Comparison of ENCODE assay signal across 28 cellular contexts in genomic region chr12:130683811-130684210, GRCh38. TPM values are rescaled to one million over a fixed set of nuclear protein-coding genes. Genes with fewer than 3 reads are reported as not detected.
"Had no signal": no experiment of that assay in that cellular context is flagged by ENCODE, and none has a peak within 500 bp of the region (broad histone marks: within the 10 kb centered on the region; RNA-seq: fewer than 3 reads in every experiment).

No MANE protein-coding gene starts in this region.

- H3K36me3 Mint-ChIP-seq: stimulated activated effector memory CD8-positive, alpha-beta T cell treated with anti-CD3 and anti-CD28 coated beads, Interleukin-12 subunit alpha, Interleukin-12 subunit beta, amount 100 ng/mL, for 72 hours; stimulated activated memory B cell treated with anti-CD40 and anti-IgM and Interleukin-4, amounts not matched to agents 10 μg/mL and 1 μg/mL and 100 μg/mL, for 72 hours; stimulated activated naive B cell treated with anti-CD40 and anti-IgM and Interleukin-4, amounts not matched to agents 10 μg/mL and 1 μg/mL and 100 μg/mL, for 72 hours; type B pancreatic cell had no signal

- H3K27me3 Mint-ChIP-seq: type B pancreatic cell had no signal

- H3K9me3 ChIP-seq: suprapubic skin, testis, thoracic aorta, thyroid gland, tibial artery, transverse colon, upper lobe of left lung, upper lobe of right lung, uterus, vagina had no signal

- H3K4me3 Mint-ChIP-seq: stimulated activated effector memory CD8-positive, alpha-beta T cell treated with anti-CD3 and anti-CD28 coated beads, Interleukin-12 subunit alpha, Interleukin-12 subunit beta, amount 100 ng/mL, for 72 hours; stimulated activated memory B cell treated with anti-CD40 and anti-IgM and Interleukin-4, amounts not matched to agents 10 μg/mL and 1 μg/mL and 100 μg/mL, for 72 hours; stimulated activated naive B cell treated with anti-CD40 and anti-IgM and Interleukin-4, amounts not matched to agents 10 μg/mL and 1 μg/mL and 100 μg/mL, for 72 hours; stimulated activated naive CD8-positive, alpha-beta T cell treated with anti-CD3 and anti-CD28 coated beads, Interleukin-15, amount 100 ng/mL, for 72 hours; stimulated activated naive CD8-positive, alpha-beta T cell treated with anti-CD3 and anti-CD28 coated beads, Interleukin-15, Interleukin-2, amounts not matched to agents 100 ng/mL and 50 ng/mL, for 24 hours; type B pancreatic cell had no signal

- H3K27ac ChIP-seq: stomach, suprapubic skin, testis, thoracic aorta, thyroid gland, tibial artery, tibial nerve, transverse colon, upper lobe of left lung, upper lobe of right lung, uterus, vagina had no signal

- H3K9me3 Mint-ChIP-seq: stimulated activated effector memory CD8-positive, alpha-beta T cell treated with anti-CD3 and anti-CD28 coated beads, Interleukin-12 subunit alpha, Interleukin-12 subunit beta, amount 100 ng/mL, for 72 hours; stimulated activated memory B cell treated with anti-CD40 and anti-IgM and Interleukin-4, amounts not matched to agents 10 μg/mL and 1 μg/mL and 100 μg/mL, for 72 hours; stimulated activated naive B cell treated with anti-CD40 and anti-IgM and Interleukin-4, amounts not matched to agents 10 μg/mL and 1 μg/mL and 100 μg/mL, for 72 hours; stimulated activated naive CD8-positive, alpha-beta T cell treated with anti-CD3 and anti-CD28 coated beads, Interleukin-15, amount 100 ng/mL, for 72 hours; stimulated activated naive CD8-positive, alpha-beta T cell treated with anti-CD3 and anti-CD28 coated beads, Interleukin-15, Interleukin-2, amounts not matched to agents 100 ng/mL and 50 ng/mL, for 24 hours; type B pancreatic cell had no signal

- H3K27me3 ChIP-seq: suprapubic skin, testis, thyroid gland, tibial nerve, upper lobe of left lung, uterus, vagina had no signal

- DNase-seq: stimulated activated CD4-positive, alpha-beta T cell treated with anti-CD3 and anti-CD28 coated beads, Interleukin-2, amount 100 ng/mL, for 48 hours; stimulated activated CD4-positive, alpha-beta T cell treated with anti-CD3 and anti-CD28 coated beads, Interleukin-4, amount 100 ng/mL, for 1 hour; stimulated activated CD4-positive, alpha-beta T cell treated with anti-CD3 and anti-CD28 coated beads, Interleukin-4, amount 100 ng/mL, for 24 hours; stimulated activated CD4-positive, alpha-beta T cell treated with anti-CD3 and anti-CD28 coated beads, Interleukin-4, amount 100 ng/mL, for 4 hours; stimulated activated CD8-positive, alpha-beta memory T cell treated with anti-CD3 and anti-CD28 coated beads, Interleukin-4, amount 100 ng/mL, for 48 hours; stimulated activated naive B cell treated with anti-CD40 and anti-IgM and Interleukin-4, amounts not matched to agents 10 μg/mL and 1 μg/mL and 100 μg/mL, for 72 hours; stimulated activated naive CD4-positive, alpha-beta T cell; stimulated activated naive CD4-positive, alpha-beta T cell treated with Interleukin-2 at 50 U/mL for 16 hours; stimulated activated naive CD8-positive, alpha-beta T cell treated with anti-CD3 and anti-CD28 coated beads, Interleukin-15, amount 100 ng/mL, for 72 hours; stimulated activated naive CD8-positive, alpha-beta T cell treated with anti-CD3 and anti-CD28 coated beads, Interleukin-15, Interleukin-2, amounts not matched to agents 100 U/mL and 50 U/mL, for 24 hours; stomach; substantia nigra; testis; thyroid gland; tibial artery; transverse colon; upper lobe of left lung; upper lobe of right lung; uterus had no signal

- H3K36me3 ChIP-seq: stomach, suprapubic skin, thoracic aorta, thyroid gland, tibial artery, tibial nerve, transverse colon, upper lobe of left lung, upper lobe of right lung, uterus, vagina had no signal

- H3K4me1 ChIP-seq: stomach, suprapubic skin, testis, thyroid gland, tibial artery, tibial nerve, transverse colon, upper lobe of left lung, upper lobe of right lung, uterus, vagina had no signal

- H3K27ac Mint-ChIP-seq: stimulated activated effector memory CD8-positive, alpha-beta T cell treated with anti-CD3 and anti-CD28 coated beads, Interleukin-12 subunit alpha, Interleukin-12 subunit beta, amount 100 ng/mL, for 72 hours; stimulated activated memory B cell treated with anti-CD40 and anti-IgM and Interleukin-4, amounts not matched to agents 10 μg/mL and 1 μg/mL and 100 μg/mL, for 72 hours; stimulated activated naive B cell treated with anti-CD40 and anti-IgM and Interleukin-4, amounts not matched to agents 10 μg/mL and 1 μg/mL and 100 μg/mL, for 72 hours; stimulated activated naive CD8-positive, alpha-beta T cell treated with anti-CD3 and anti-CD28 coated beads, Interleukin-15, amount 100 ng/mL, for 72 hours; stimulated activated naive CD8-positive, alpha-beta T cell treated with anti-CD3 and anti-CD28 coated beads, Interleukin-15, Interleukin-2, amounts not matched to agents 100 ng/mL and 50 ng/mL, for 24 hours; type B pancreatic cell had no signal

- H3K4me1 Mint-ChIP-seq: stimulated activated effector memory CD8-positive, alpha-beta T cell treated with anti-CD3 and anti-CD28 coated beads, Interleukin-12 subunit alpha, Interleukin-12 subunit beta, amount 100 ng/mL, for 72 hours; stimulated activated memory B cell treated with anti-CD40 and anti-IgM and Interleukin-4, amounts not matched to agents 10 μg/mL and 1 μg/mL and 100 μg/mL, for 72 hours; stimulated activated naive B cell treated with anti-CD40 and anti-IgM and Interleukin-4, amounts not matched to agents 10 μg/mL and 1 μg/mL and 100 μg/mL, for 72 hours; stimulated activated naive CD8-positive, alpha-beta T cell treated with anti-CD3 and anti-CD28 coated beads, Interleukin-15, amount 100 ng/mL, for 72 hours had no signal

- ATAC-seq: stimulated activated effector memory CD8-positive, alpha-beta T cell treated with anti-CD3 and anti-CD28 coated beads, Interleukin-12 subunit alpha, Interleukin-12 subunit beta, amount 100 ng/mL, for 72 hours; stimulated activated memory B cell treated with anti-CD40 and anti-IgM and Interleukin-4, amounts not matched to agents 10 μg/mL and 1 μg/mL and 100 μg/mL, for 72 hours; stimulated activated naive B cell treated with anti-CD40 and anti-IgM and Interleukin-4, amounts not matched to agents 10 μg/mL and 1 μg/mL and 100 μg/mL, for 72 hours; stimulated activated naive CD8-positive, alpha-beta T cell treated with anti-CD3 and anti-CD28 coated beads, Interleukin-15, amount 100 ng/mL, for 72 hours; stimulated activated naive CD8-positive, alpha-beta T cell treated with anti-CD3 and anti-CD28 coated beads, Interleukin-15, Interleukin-2, amounts not matched to agents 100 U/mL and 50 U/mL, for 24 hours; upper lobe of right lung had no signal

- H3K4me3 ChIP-seq: stomach, suprapubic skin, testis, thoracic aorta, thyroid gland, tibial artery, tibial nerve, transverse colon, upper lobe of left lung, upper lobe of right lung, uterus, vagina had no signal

RNA-seq across cellular contexts. Expression of gene RIMBP2, which starts 32.3 kb away (rescaled TPM):
- total RNA-seq: subcutaneous adipose tissue had no signal
